13 cellular contexts compared by ENCODE assay signal in genomic region chr22:29302681-29303465, GRCh38. TPM values are rescaled to one million over a fixed set of nuclear protein-coding genes. Genes with fewer than 3 reads are reported as not detected.
A peak's percentile ranks its signal among the peaks of the same experiment; 100 is the strongest.
DNase-seq lines count a peak whose midpoint lies in the region; ATAC-seq and TF ChIP-seq lines count a peak whose summit lies in the region.
"Had no signal": no experiment of that assay in that cellular context is flagged by ENCODE, and none has a peak within 500 bp of the region (broad histone marks: within the 10 kb centered on the region; RNA-seq: fewer than 3 reads in every experiment).

No MANE protein-coding gene starts in this region.

- peaks cover 19% of the 10 kb centered on the region for H3K4me1 Mint-ChIP-seq in neural progenitor cell

- H3K4me1 ChIP-seq in left ventricle myocardium inferior (peaks cover 35% of the 10 kb centered on the region), body of pancreas (peaks cover 32% of the 10 kb centered on the region), neuronal stem cell (ENCODE audit: control insufficient read depth in 2 of 2, insufficient read depth in 1 of 2, low read depth in 1 of 2, low read length in 2 of 2) (peaks cover 3 to 5% of the 10 kb centered on the region in 2 donors), neural progenitor cell (peaks cover 13% of the 10 kb centered on the region)

- H3K27ac ChIP-seq in left ventricle myocardium inferior (replicated peaks) (peak overlapping the region; percentile 48), body of pancreas (peak overlapping the region; percentile 25 to 63 (median 50)), neuronal stem cell (replicated peaks; ENCODE audit: low read length) (no peak overlapping the region), neural progenitor cell (no peak overlapping the region)
- H3K27ac ChIP-seq: SK-N-MC had no signal

- H3K4ac ChIP-seq in neuronal stem cell (ENCODE audit: low read length), result no peak overlapping the region

- H2BK5ac ChIP-seq in neuronal stem cell (ENCODE audit: low read length), result no peak overlapping the region

- H3K14ac ChIP-seq in neuronal stem cell (ENCODE audit: low read length), result no peak overlapping the region

- peaks cover 33% of the 10 kb centered on the region for H3K36me3 ChIP-seq in left ventricle myocardium inferior
- H3K36me3 ChIP-seq in body of pancreas (replicated peaks in 1 of 2; ENCODE audit: insufficient read depth in 1 of 2, low read depth in 2 of 2), result peaks cover 15 to 16% of the 10 kb centered on the region in 2 donors
- peaks cover 24 to 40% of the 10 kb centered on the region in 2 donors for H3K36me3 ChIP-seq in neuronal stem cell (replicated peaks in 1 of 2; ENCODE audit: control insufficient read depth in 2 of 2, insufficient read depth in 2 of 2, low read length in 2 of 2)
- H3K36me3 ChIP-seq in neural progenitor cell, result no peaks in the 10 kb centered on the region

- H3K27me3 ChIP-seq in left ventricle myocardium inferior (ENCODE audit: low read depth), result no peaks in the 10 kb centered on the region
- H3K27me3 ChIP-seq in body of pancreas, result no peaks in the 10 kb centered on the region
- peaks cover 0 to 4% (median 0%) of the 10 kb centered on the region in 3 experiments for H3K27me3 ChIP-seq in neuronal stem cell (ENCODE audit: control insufficient read depth in 3 of 3, insufficient read depth in 3 of 3, low read depth in 1 of 3, low read length in 3 of 3)
- peaks cover 8% of the 10 kb centered on the region for H3K27me3 ChIP-seq in neural progenitor cell

- no peak overlapping the region for H3K27ac Mint-ChIP-seq in neural progenitor cell

- 8 to 23% methylated on average over 2 to 12 of the region's 13 CpGs for WGBS in body of pancreas, 2 donors
- WGBS in neuronal stem cell (ENCODE audit: extremely low coverage in 2 of 2, insufficient read length in 2 of 2, insufficient replicate concordance in 1 of 2), 2 donors, result no CpG with 5 or more reads among the region's 13 CpGs

- no peak overlapping the region for H2AFZ ChIP-seq in neuronal stem cell (ENCODE audit: low read length)
- no peak overlapping the region for H2AFZ ChIP-seq in neural progenitor cell (replicated peaks)

- H4K20me1 ChIP-seq in neural progenitor cell (ENCODE audit: low read depth), result peaks cover 31% of the 10 kb centered on the region

- H3F3A ChIP-seq in neural progenitor cell (ENCODE audit: low read depth), result peaks cover 60% of the 10 kb centered on the region

- no peaks in the 10 kb centered on the region for H3K9me3 ChIP-seq in left ventricle myocardium inferior (replicated peaks)
- no peaks in the 10 kb centered on the region for H3K9me3 ChIP-seq in body of pancreas
- no peaks in the 10 kb centered on the region for H3K9me3 ChIP-seq in neuronal stem cell (replicated peaks in 1 of 2; ENCODE audit: control insufficient read depth in 2 of 2, insufficient read depth in 1 of 2, low read depth in 1 of 2, low read length in 2 of 2)
- H3K9me3 ChIP-seq in neural progenitor cell (ENCODE audit: low read depth), result no peaks in the 10 kb centered on the region

- no peaks in the 10 kb centered on the region for H3K79me1 ChIP-seq in neuronal stem cell (ENCODE audit: low read depth, low read length)

- TF ChIP-seq CTCF in left ventricle myocardium inferior (IDR thresholded peaks at IDR 0.05; ENCODE audit: borderline replicate concordance) (no peak), body of pancreas (IDR thresholded peaks at IDR 0.05) (peak in 3 of 7 experiments; percentile 10 to 19 (median 19)), neural progenitor cell (IDR thresholded peaks at IDR 0.05) (no peak)

- peak overlapping the region; percentile 73 for H3K18ac ChIP-seq in neuronal stem cell (ENCODE audit: low read length)

- H3K4me2 ChIP-seq in neuronal stem cell (ENCODE audit: insufficient read depth, low read length, poor library complexity, severe bottlenecking) (no peak overlapping the region), neural progenitor cell (no peak overlapping the region)

- peak overlapping the region; percentile 56 for H2AK5ac ChIP-seq in neuronal stem cell (ENCODE audit: low read depth, low read length)

- no peak for DNase-seq in left ventricle myocardium inferior
- DNase-seq in Right ventricle myocardium superior, result no peak
- peak; percentile 55 to 81 (median 78) for DNase-seq in body of pancreas
- no peak for DNase-seq in neuronal stem cell (ENCODE audit: low spot score)
- no peak for DNase-seq in neural progenitor cell (ENCODE audit: low spot score)
- no peak for DNase-seq in RKO (ENCODE audit: low spot score)
- DNase-seq: activated CD4-positive, alpha-beta T cell treated with anti-CD3 and anti-CD28 coated beads for 1 hour; activated gamma-delta T cell; CD4-positive, alpha-beta memory T cell; kidney had no signal

- no peak overlapping the region for H3K4me3 Mint-ChIP-seq in neural progenitor cell

- no peak overlapping the region for H2BK12ac ChIP-seq in neuronal stem cell (ENCODE audit: low read length)

- H2BK120ac ChIP-seq in neuronal stem cell (ENCODE audit: low read depth, low read length), result no peak overlapping the region

- no peak for ATAC-seq in Right ventricle myocardium superior (ENCODE audit: poor library complexity)
- ATAC-seq in body of pancreas, result peak; percentile 17
- ATAC-seq in HG03460 (IDR thresholded peaks at IDR 0.05; ENCODE audit: unreplicated experiment), result no peak
- ATAC-seq in HG03342 (IDR thresholded peaks at IDR 0.05; ENCODE audit: unreplicated experiment), result no peak

- no peaks in the 10 kb centered on the region for H3K79me2 ChIP-seq in neural progenitor cell (ENCODE audit: low read depth)

- no peak overlapping the region for H4K91ac ChIP-seq in neuronal stem cell (ENCODE audit: low read depth, low read length, poor library complexity)

- no peak overlapping the region for H3K4me3 ChIP-seq in left ventricle myocardium inferior
- no peak overlapping the region for H3K4me3 ChIP-seq in body of pancreas
- no peak overlapping the region for H3K4me3 ChIP-seq in neuronal stem cell (ENCODE audit: low read length in 2 of 2)
- H3K4me3 ChIP-seq in neural progenitor cell, result no peak overlapping the region
- H3K4me3 ChIP-seq: SK-N-MC had no signal

- no peak for TF ChIP-seq POLR2A in body of pancreas (IDR thresholded peaks at IDR 0.05)

- H4K8ac ChIP-seq in neuronal stem cell (ENCODE audit: low read depth, low read length), result no peak overlapping the region

- no peak overlapping the region for H3K9ac ChIP-seq in neuronal stem cell (ENCODE audit: low read depth, low read length, poor library complexity)
- H3K9ac ChIP-seq in neural progenitor cell, result no peak overlapping the region

- peaks cover 20% of the 10 kb centered on the region for H3K27me3 Mint-ChIP-seq in neural progenitor cell (ENCODE audit: insufficient read depth, low read depth)

- no peak overlapping the region for H3K23ac ChIP-seq in neuronal stem cell (ENCODE audit: low read depth, low read length, poor library complexity)

- intact Hi-C loops in left ventricle myocardium inferior (cut with micrococcal nuclease), result no loop called here
- intact Hi-C loops in Right ventricle myocardium superior (cut with DNase I), result no loop called here
- intact Hi-C loops in body of pancreas (cut with DNase I), result no loop called here

- H3K9me3 Mint-ChIP-seq in neural progenitor cell, result no peaks in the 10 kb centered on the region
- H3K9me3 Mint-ChIP-seq: CD4-positive, alpha-beta memory T cell had no signal

- H3K36me3 Mint-ChIP-seq in neural progenitor cell, result peaks cover 14% of the 10 kb centered on the region

- peak overlapping the region; percentile 60 for H2BK15ac ChIP-seq in neuronal stem cell (ENCODE audit: low read length)

RNA-seq across cellular contexts. Expression of gene GAS2L1, which starts 3.6 kb away (rescaled TPM):
- 22.4 TPM for total RNA-seq in left ventricle myocardium inferior
- 24.4 TPM for total RNA-seq in Right ventricle myocardium superior
- 10 to 100 TPM; 15.8 to 19.2 TPM for total RNA-seq in body of pancreas
- polyA plus RNA-seq in neuronal stem cell (2013, experiment 1 of 2), result 7.7 TPM
- 7.4 TPM for polyA plus RNA-seq in neuronal stem cell (2013, experiment 2 of 2)
- 0.95 and 5.1 TPM in 2 replicates for total RNA-seq in neural progenitor cell (ENCODE audit: low replicate concordance)

RNA-seq across cellular contexts. Expression of gene RASL10A, which starts 12.6 kb away (rescaled TPM):
- total RNA-seq in left ventricle myocardium inferior, result 1.4 TPM
- 1.3 TPM for total RNA-seq in Right ventricle myocardium superior
- under 1 TPM in 1 of 2 donors, not detected in 1; 0.78 TPM for total RNA-seq in body of pancreas
- 0.56 TPM for polyA plus RNA-seq in neuronal stem cell (2013, experiment 1 of 2)
- 0.53 TPM for polyA plus RNA-seq in neuronal stem cell (2013, experiment 2 of 2)
- total RNA-seq in neural progenitor cell (ENCODE audit: low replicate concordance), result 0.09 and 0.26 TPM in 2 replicates
- polyA plus RNA-seq: CD4-positive, alpha-beta memory T cell had no signal

RNA-seq across cellular contexts. Expression of gene EWSR1, which starts 34.8 kb away (rescaled TPM):
- total RNA-seq in left ventricle myocardium inferior (122 TPM), Right ventricle myocardium superior (108 TPM), body of pancreas (100 to 1,000 TPM; 142 to 175 TPM), neural progenitor cell (ENCODE audit: low replicate concordance) (281 and 379 TPM in 2 replicates)
- 271 TPM for polyA plus RNA-seq in neuronal stem cell (2013, experiment 1 of 2)
- 267 TPM for polyA plus RNA-seq in neuronal stem cell (2013, experiment 2 of 2)

RNA-seq across cellular contexts. Expression of gene RHBDD3, which starts 35.1 kb away (rescaled TPM):
- total RNA-seq in left ventricle myocardium inferior, result 15.0 TPM
- total RNA-seq in Right ventricle myocardium superior, result 11.7 TPM
- total RNA-seq in body of pancreas, result 10 to 100 TPM; 32.4 to 42.2 TPM
- 25.1 TPM for polyA plus RNA-seq in neuronal stem cell (2013, experiment 1 of 2)
- 24.1 TPM for polyA plus RNA-seq in neuronal stem cell (2013, experiment 2 of 2)
- 16.3 and 78.8 TPM in 2 replicates for total RNA-seq in neural progenitor cell (ENCODE audit: low replicate concordance)

Comparison
In these comparisons a context has a peak if more than half of its experiments do, and no peak if none do; other contexts are left out.
1. DNase-seq: peak in body of pancreas (4 of 4); none in left ventricle myocardium inferior (single experiment), Right ventricle myocardium superior (single experiment), neuronal stem cell (single experiment), neural progenitor cell (single experiment) and RKO (single experiment).
2. H3K27ac ChIP-seq: peak in left ventricle myocardium inferior (single experiment) and body of pancreas (4 of 4); none in neuronal stem cell (single experiment) and neural progenitor cell (single experiment).